In genomic region chr4:99076292-99076976, GRCh38 we compare ENCODE assay signal across 24 cellular contexts. TPM values are rescaled to one million over a fixed set of nuclear protein-coding genes. Genes with fewer than 3 reads are reported as not detected.
DNase-seq lines count a peak whose midpoint lies in the region; ATAC-seq and TF ChIP-seq lines count a peak whose summit lies in the region.
"Had no signal": no experiment of that assay in that cellular context is flagged by ENCODE, and none has a peak within 500 bp of the region (broad histone marks: within the 10 kb centered on the region; RNA-seq: fewer than 3 reads in every experiment).

No MANE protein-coding gene starts in this region.

- DNase-seq in NCI-H2171 treated with DMSO at 0.1 percent for 48 hours (lab: John Stamatoyannopoulos, UW): peak; percentile 32
- no peak for DNase-seq in NCI-H2171 (lab: John Stamatoyannopoulos, UW)
- no peak for DNase-seq in mammary epithelial cell
- DNase-seq in MCF 10A (ENCODE audit: unreplicated experiment): no peak
- no peak for DNase-seq in Caco-2
- peak in 1 of 3 donors; percentile 50 for DNase-seq in mucosa of descending colon
- DNase-seq in type B pancreatic cell (ENCODE audit: extremely low spot score, unreplicated experiment): no peak
- DNase-seq: Kasumi-1, MV-4-11, NCI-H1105, NCI-H1436 treated with DMSO at 0.1 percent for 48 hours, NCI-H187 treated with DMSO at 0.1 percent for 48 hours, NCI-H446, NCI-H524 treated with DMSO at 0.1 percent for 48 hours, NCI-H774, PC-9 had no signal

- H3K4me1 Mint-ChIP-seq in MCF 10A (ENCODE audit: insufficient read depth, unreplicated experiment): no peaks in the 10 kb centered on the region
- no peaks in the 10 kb centered on the region for H3K4me1 Mint-ChIP-seq in Caco-2 (ENCODE audit: low read depth, unreplicated experiment)
- H3K4me1 Mint-ChIP-seq in type B pancreatic cell (ENCODE audit: unreplicated experiment): no peaks in the 10 kb centered on the region
- H3K4me1 Mint-ChIP-seq: B cell had no signal

- peaks cover 65% of the 10 kb centered on the region for H3K79me2 ChIP-seq in mammary epithelial cell (ENCODE audit: insufficient read depth, low read length)

- dilution Hi-C loops in mammary epithelial cell (cut with HindIII; ENCODE audit: low sequenced_read_pairs): no loop called here

- H3K27me3 Mint-ChIP-seq in MCF 10A (ENCODE audit: insufficient read depth, unreplicated experiment): no peaks in the 10 kb centered on the region
- no peaks in the 10 kb centered on the region for H3K27me3 Mint-ChIP-seq in Caco-2 (ENCODE audit: insufficient read depth, unreplicated experiment)
- no peaks in the 10 kb centered on the region for H3K27me3 Mint-ChIP-seq in type B pancreatic cell
- H3K27me3 Mint-ChIP-seq: B cell had no signal

- H3K27ac Mint-ChIP-seq in MCF 10A (ENCODE audit: low read depth, unreplicated experiment) (no peak overlapping the region), Caco-2 (ENCODE audit: unreplicated experiment) (no peak overlapping the region), type B pancreatic cell (no peak overlapping the region)
- H3K27ac Mint-ChIP-seq: B cell had no signal

- H3K36me3 ChIP-seq in mammary epithelial cell (ENCODE audit: insufficient read depth, low read length) (peaks cover 68% of the 10 kb centered on the region), Caco-2 (ENCODE audit: control insufficient read depth, insufficient read depth, low read length) (peaks cover 2% of the 10 kb centered on the region), mucosa of descending colon (ENCODE audit: low read depth) (no peaks in the 10 kb centered on the region)

- no peaks in the 10 kb centered on the region for H3K27me3 ChIP-seq in mammary epithelial cell (ENCODE audit: insufficient read depth, low read length)
- no peaks in the 10 kb centered on the region for H3K27me3 ChIP-seq in Caco-2 (replicated peaks; ENCODE audit: control insufficient read depth, insufficient read depth, low read length)
- H3K27me3 ChIP-seq: SJSA1 had no signal

- BruUV-seq in mammary epithelial cell (replicated peaks; lab: Mats Ljungman, UMichigan): TSS peak; percentile 10
- BruUV-seq in MCF 10A (replicated peaks; lab: Mats Ljungman, UMichigan): no TSS peak
- BruUV-seq in Caco-2 (replicated peaks; lab: Mats Ljungman, UMichigan): TSS peak; percentile 5

- H3K9ac ChIP-seq in mammary epithelial cell (ENCODE audit: insufficient read depth, low read length): no peak overlapping the region

- intact Hi-C loops in mammary epithelial cell (cut with micrococcal nuclease): no loop called here
- intact Hi-C loops in MCF 10A (cut with micrococcal nuclease): no loop called here
- intact Hi-C loops in Caco-2 (cut with micrococcal nuclease; ENCODE audit: unreplicated experiment): no loop called here
- intact Hi-C loops in mucosa of descending colon (cut with DNase I, micrococcal nuclease): no loop called here

- ATAC-seq in mucosa of descending colon: peak; percentile 70
- no peak for ATAC-seq in HG03135 (IDR thresholded peaks at IDR 0.05; ENCODE audit: unreplicated experiment)
- ATAC-seq: HepG2, K562, Right ventricle myocardium inferior had no signal

- 98% methylated on average over 5 of the region's 5 CpGs for WGBS in mammary epithelial cell (ENCODE audit: low coverage, missing lambda C conversion rate)

- CTCF ChIA-PET in mammary epithelial cell (lab: Charles Lee; ENCODE audit: low non-redundant PET): no interaction called here
- CTCF ChIA-PET in MCF 10A (lab: Yijun Ruan, JAX): no interaction called here
- CTCF ChIA-PET in Caco-2 (lab: Charles Lee): no interaction called here

- in situ Hi-C loops in mammary epithelial cell (cut with MboI; ENCODE audit: low sequenced_read_pairs in 2 of 2): no loop called here

- no peak overlapping the region for H2AFZ ChIP-seq in mammary epithelial cell (ENCODE audit: low read depth, low read length)
- H2AFZ ChIP-seq: PC-9 had no signal

- POLR2A ChIA-PET in MCF 10A (lab: Yijun Ruan, JAX): interaction anchor here (0.7 kb wide), 1 partner anchor 148 kb away, joined by 3 read pairs; no protein-coding TSS in a partner anchor
- POLR2A ChIA-PET in Caco-2 (lab: Charles Lee): no interaction called here

- peaks cover 98% of the 10 kb centered on the region for H3K36me3 Mint-ChIP-seq in MCF 10A (ENCODE audit: insufficient read depth, unreplicated experiment)
- peaks cover 85% of the 10 kb centered on the region for H3K36me3 Mint-ChIP-seq in Caco-2 (ENCODE audit: insufficient read depth, unreplicated experiment)
- peaks cover 45% of the 10 kb centered on the region for H3K36me3 Mint-ChIP-seq in type B pancreatic cell

- H4K20me1 ChIP-seq in mammary epithelial cell (ENCODE audit: insufficient read depth, low read length): no peaks in the 10 kb centered on the region

- no peak overlapping the region for H3K4me3 ChIP-seq in mammary epithelial cell (replicated peaks in 1 of 3; ENCODE audit: insufficient read depth in 1 of 3, low read depth in 2 of 3, low read length in 3 of 3)
- no peak overlapping the region for H3K4me3 ChIP-seq in Caco-2 (ENCODE audit: low read depth, low read length)
- H3K4me3 ChIP-seq in mucosa of descending colon: no peak overlapping the region
- H3K4me3 ChIP-seq: K562, PC-9, SJSA1 had no signal

- H3K27ac ChIP-seq in mammary epithelial cell (ENCODE audit: insufficient read depth, low read depth, low read length): no peak overlapping the region
- H3K27ac ChIP-seq: 22Rv1, C4-2B, PC-9, SJSA1 had no signal

- H3K4me1 ChIP-seq in mammary epithelial cell (ENCODE audit: insufficient read depth, low read length) (no peaks in the 10 kb centered on the region), Caco-2 (no peaks in the 10 kb centered on the region), mucosa of descending colon (ENCODE audit: low read depth) (peaks cover 29% of the 10 kb centered on the region)
- H3K4me1 ChIP-seq: SJSA1 had no signal

- no peaks in the 10 kb centered on the region for H3K9me3 ChIP-seq in mammary epithelial cell (replicated peaks; ENCODE audit: insufficient read depth, low read length)
- no peaks in the 10 kb centered on the region for H3K9me3 ChIP-seq in Caco-2
- no peaks in the 10 kb centered on the region for H3K9me3 ChIP-seq in mucosa of descending colon
- H3K9me3 ChIP-seq: SJSA1 had no signal

- H3K9me3 Mint-ChIP-seq in MCF 10A (ENCODE audit: unreplicated experiment) (no peaks in the 10 kb centered on the region), Caco-2 (ENCODE audit: unreplicated experiment) (no peaks in the 10 kb centered on the region), type B pancreatic cell (no peaks in the 10 kb centered on the region)

- H3K4me2 ChIP-seq in mammary epithelial cell (ENCODE audit: insufficient read depth, low read depth, low read length): no peak overlapping the region
- H3K4me2 ChIP-seq: PC-9 had no signal

- no peak overlapping the region for H3K4me3 Mint-ChIP-seq in MCF 10A (ENCODE audit: unreplicated experiment)
- H3K4me3 Mint-ChIP-seq in Caco-2 (ENCODE audit: unreplicated experiment): no peak overlapping the region
- H3K4me3 Mint-ChIP-seq in type B pancreatic cell: no peak overlapping the region
- H3K4me3 Mint-ChIP-seq: B cell had no signal

- TF ChIP-seq CTCF in mammary epithelial cell (conservative IDR thresholded peaks at IDR 0.05 in 1 of 2, IDR thresholded peaks at IDR 0.05 in 1 of 2; ENCODE audit: extremely low read depth in 1 of 2, insufficient read depth in 1 of 2, low read depth in 1 of 2, low read length in 2 of 2) (no peak), MCF 10A (IDR thresholded peaks at IDR 0.05; ENCODE audit: unreplicated experiment) (no peak), Caco-2 (IDR thresholded peaks at IDR 0.05; ENCODE audit: insufficient read depth in 1 of 2, low read depth in 1 of 2, low read length in 1 of 2, severe bottlenecking in 1 of 2, unreplicated experiment in 1 of 2) (no peak), mucosa of descending colon (IDR thresholded peaks at IDR 0.05) (no peak), type B pancreatic cell (conservative IDR thresholded peaks at IDR 0.05) (no peak)

RNA-seq across cellular contexts. Expression of gene ADH5, which starts 12.2 kb away (rescaled TPM):
- 100 to 1,000 TPM; 192 to 237 TPM for total RNA-seq in mammary epithelial cell
- polyA plus RNA-seq in mammary epithelial cell: 243 TPM
- polyA minus RNA-seq in mammary epithelial cell: 202 TPM
- total RNA-seq in MCF 10A (2022): 110 and 112 TPM in 2 replicates
- 144 and 161 TPM in 2 replicates for total RNA-seq in Caco-2 (2022)
- total RNA-seq in mucosa of descending colon: 100 to 1,000 TPM; 136 to 236 (median 192) TPM
- total RNA-seq in type B pancreatic cell (ENCODE audit: low replicate concordance): 141 and 161 TPM in 2 replicates
